ENCODE assay signal across 8 cellular contexts in genomic region chr2:24492283-24493272, GRCh38. TPM values are rescaled to one million over a fixed set of nuclear protein-coding genes. Genes with fewer than 3 reads are reported as not detected.
DNase-seq lines count a peak whose midpoint lies in the region; ATAC-seq, FAIRE-seq and TF ChIP-seq lines count a peak whose summit lies in the region.

No MANE protein-coding gene starts in this region.

- ATAC-seq in HG03135 (IDR thresholded peaks at IDR 0.05; ENCODE audit: unreplicated experiment), result no peak
- no peak for ATAC-seq in GM21360 (IDR thresholded peaks at IDR 0.05; ENCODE audit: unreplicated experiment)

- peaks cover 19% of the 10 kb centered on the region; the same call in 1 of the 2 replicates for H3F3A ChIP-seq in GM23248 (ENCODE audit: insufficient read depth)

- peaks cover 25% of the 10 kb centered on the region for H3K4me1 ChIP-seq in GM23248 (ENCODE audit: insufficient read depth)

- TF ChIP-seq CTCF in WERI-Rb-1 (IDR thresholded peaks at IDR 0.05; ENCODE audit: low read depth, low read length), result no peak
- TF ChIP-seq CTCF in fibroblast of the aortic adventitia (IDR thresholded peaks at IDR 0.05; ENCODE audit: insufficient read depth, low read length), result no peak
- no peak for TF ChIP-seq CTCF in D721Med (IDR thresholded peaks at IDR 0.05; ENCODE audit: insufficient read depth, missing control alignments)

- FAIRE-seq in D721Med (lab: Jason Lieb, UNC), result no peak

- DNase-seq in AG08396 (ENCODE audit: low spot score) (peak; percentile 26), GM23248 (peak; percentile 45), WERI-Rb-1 (no peak), fibroblast of the aortic adventitia (ENCODE audit: low read depth) (peak; percentile 42), nucleus accumbens (lab: John Stamatoyannopoulos, UW) (peak in 37 of 56 donors; percentile 8 to 66 (median 39)), D721Med (ENCODE audit: insufficient read length, low spot score) (no peak)

- 11 to 16% methylated on average over 20 of the region's 20 CpGs for WGBS in GM23248 (ENCODE audit: low coverage in 1 of 2, low lambda C conversion rate in 2 of 2, missing lambda C conversion rate in 2 of 2), 2 experiments

- no peak overlapping the region for H3K27ac ChIP-seq in GM23248
- no peak overlapping the region for H3K27ac ChIP-seq in WERI-Rb-1

- H3K9ac ChIP-seq in GM23248, result peak overlapping the region; percentile 80

- H2AFZ ChIP-seq in GM23248, result peak overlapping the region; percentile 86

- no peaks in the 10 kb centered on the region for H3K27me3 ChIP-seq in GM23248 (replicated peaks; ENCODE audit: insufficient read depth)
- H3K27me3 ChIP-seq in WERI-Rb-1 (ENCODE audit: insufficient read depth, low read depth, severe bottlenecking), result no peaks in the 10 kb centered on the region

- H3K9me3 ChIP-seq in GM23248 (ENCODE audit: low read depth) (no peaks in the 10 kb centered on the region), WERI-Rb-1 (ENCODE audit: severe bottlenecking) (no peaks in the 10 kb centered on the region)

- H4K20me1 ChIP-seq in GM23248 (ENCODE audit: insufficient read depth), result no peaks in the 10 kb centered on the region

- peaks cover 53% of the 10 kb centered on the region for H3K79me2 ChIP-seq in GM23248 (ENCODE audit: insufficient read depth)

- H3K36me3 ChIP-seq in GM23248 (ENCODE audit: low read depth), result no peaks in the 10 kb centered on the region
- no peaks in the 10 kb centered on the region for H3K36me3 ChIP-seq in WERI-Rb-1

- H3K9me2 ChIP-seq in GM23248 (ENCODE audit: insufficient read depth), result no peaks in the 10 kb centered on the region

- H3K4me2 ChIP-seq in GM23248 (ENCODE audit: unreplicated experiment), result peak overlapping the region; percentile 93

- H3K4me3 ChIP-seq in GM23248 (peak overlapping the region; percentile 87), WERI-Rb-1 (ENCODE audit: low read depth, low read length) (peak overlapping the region; percentile 88), fibroblast of the aortic adventitia (ENCODE audit: low read depth, low read length) (peak overlapping the region; percentile 95)

- in situ Hi-C loops in GM23248 (cut with MboI), result no loop called here

RNA-seq across cellular contexts. Expression of gene NCOA1, which starts 1.5 kb away (rescaled TPM):
- 8.0 and 14.5 TPM in 2 replicates for total RNA-seq in GM23248 (2014; rRNA removed; shearing (Covaris generic))
- polyA plus RNA-seq in GM23248 (2016; fragmentation: Nextera tagmentation; extraction: Ambion mirVana), result 2.5 and 2.6 TPM in 2 replicates
- total RNA-seq in fibroblast of the aortic adventitia (ENCODE audit: low replicate concordance), result 10.4 and 24.0 TPM in 2 replicates

Comparison
In these comparisons a context has a peak if more than half of its experiments do, and no peak if none do; other contexts are left out.
1. DNase-seq: peak in AG08396 (single experiment), GM23248 (single experiment), fibroblast of the aortic adventitia (single experiment) and nucleus accumbens (37 of 56); none in WERI-Rb-1 (single experiment) and D721Med (single experiment).
2. Peak in every context shown above with its lines, with median percentiles within 50 percentile points of each other: H3K4me3 ChIP-seq.